ENCODE assay signal across 11 cellular contexts in genomic region chr1:162206749-162207635, GRCh38.
DNase-seq lines count a peak whose midpoint lies in the region; ATAC-seq and TF ChIP-seq lines count a peak whose summit lies in the region.
"Had no signal": no experiment of that assay in that cellular context is flagged by ENCODE, and none has a peak within 500 bp of the region (broad histone marks: within the 10 kb centered on the region; RNA-seq: fewer than 3 reads in every experiment).

No MANE protein-coding gene starts in this region.

- ATAC-seq in HG02840 (IDR thresholded peaks at IDR 0.05; ENCODE audit: low FRiP score, unreplicated experiment): no peak
- ATAC-seq: activated CD8-positive, alpha-beta memory T cell treated with anti-CD3 and anti-CD28 coated beads, Interleukin-2, amount 10 ng/mL, durations not matched to agents 7 days and 5 days had no signal

- peak overlapping the region; percentile 14 to 59 for H3K9ac ChIP-seq in mucosa of rectum (ENCODE audit: low read depth in 1 of 2, low read length in 2 of 2)

- H3K4me3 ChIP-seq in breast epithelium (peak overlapping the region in 1 of 3 donors; percentile 6), mucosa of rectum (ENCODE audit: low read length in 2 of 2) (no peak overlapping the region)

- H3K27ac ChIP-seq in breast epithelium: peak overlapping the region; percentile 67 to 69
- peak overlapping the region; percentile 69 to 81 for H3K27ac ChIP-seq in mucosa of rectum (ENCODE audit: low read depth in 2 of 2, low read length in 2 of 2)

- H3K9me3 ChIP-seq in breast epithelium: no peaks in the 10 kb centered on the region
- H3K9me3 ChIP-seq in mucosa of rectum (ENCODE audit: control insufficient read depth in 2 of 2, low read length in 2 of 2): no peaks in the 10 kb centered on the region

- H3K4me1 ChIP-seq in breast epithelium (peaks cover 0 to 12% of the 10 kb centered on the region in 2 donors), mucosa of rectum (ENCODE audit: control insufficient read depth in 2 of 2, insufficient read depth in 2 of 2, low read length in 2 of 2) (peaks cover 8 to 12% of the 10 kb centered on the region in 2 donors)

- TF ChIP-seq POLR2A in breast epithelium (IDR thresholded peaks at IDR 0.05): no peak

- H3K36me3 ChIP-seq in breast epithelium (no peaks in the 10 kb centered on the region), mucosa of rectum (ENCODE audit: control insufficient read depth in 2 of 2, insufficient read depth in 2 of 2, low read length in 2 of 2) (no peaks in the 10 kb centered on the region)

- TF ChIP-seq CTCF in breast epithelium (IDR thresholded peaks at IDR 0.05): peak in 1 of 3 donors; percentile 28

- intact Hi-C loops in breast epithelium (cut with DNase I; ENCODE audit: low total_unique reads): no loop called here

- peak; percentile 89 for DNase-seq in DMS79 treated with DMSO at 0.1 percent for 48 hours (lab: John Stamatoyannopoulos, UW)
- peak; percentile 98 for DNase-seq in NCI-H2107 treated with DMSO at 0.1 percent for 48 hours (lab: John Stamatoyannopoulos, UW; ENCODE audit: unreplicated experiment)
- DNase-seq in breast epithelium (ENCODE audit: low spot score in 2 of 2): peak in 1 of 2 donors; percentile 65
- no peak for DNase-seq in cerebellum (ENCODE audit: low spot score)
- no peak for DNase-seq in hepatic stellate cell (ENCODE audit: low spot score)
- DNase-seq in stimulated activated CD4-positive, alpha-beta T cell treated with anti-CD3 and anti-CD28 coated beads, Interleukin-4, amount 100 ng/mL, for 1 hour: no peak
- DNase-seq: activated CD8-positive, alpha-beta memory T cell treated with anti-CD3 and anti-CD28 coated beads, Interleukin-2, amount 10 ng/mL, durations not matched to agents 7 days and 5 days; CD4-positive, alpha-beta memory T cell; glutamatergic neuron had no signal

- H3K27me3 ChIP-seq in breast epithelium: no peaks in the 10 kb centered on the region
- H3K27me3 ChIP-seq in mucosa of rectum (ENCODE audit: control insufficient read depth in 2 of 2, insufficient read depth in 2 of 2, low read length in 2 of 2): no peaks in the 10 kb centered on the region

Comparison
In these comparisons a context has a peak if more than half of its experiments do, and no peak if none do; other contexts are left out.
1. DNase-seq: peak in DMS79 treated with DMSO at 0.1 percent for 48 hours (single experiment) and NCI-H2107 treated with DMSO at 0.1 percent for 48 hours (single experiment); none in cerebellum (single experiment), hepatic stellate cell (single experiment) and stimulated activated CD4-positive, alpha-beta T cell treated with anti-CD3 and anti-CD28 coated beads, Interleukin-4, amount 100 ng/mL, for 1 hour (single experiment).